Comparison of ENCODE assay signal across 9 cellular contexts in genomic region chr3:114179575-114179974, GRCh38. TPM values are rescaled to one million over a fixed set of nuclear protein-coding genes. Genes with fewer than 3 reads are reported as not detected.
DNase-seq lines count a peak whose midpoint lies in the region; ATAC-seq and TF ChIP-seq lines count a peak whose summit lies in the region.
"Had no signal": no experiment of that assay in that cellular context is flagged by ENCODE, and none has a peak within 500 bp of the region (broad histone marks: within the 10 kb centered on the region; RNA-seq: fewer than 3 reads in every experiment).

No MANE protein-coding gene starts in this region.

- H3K4me3 Mint-ChIP-seq in CD4-positive, alpha-beta memory T cell: peak overlapping the region in 1 of 8 donors; percentile 37
- H3K4me3 Mint-ChIP-seq: IgD-negative memory B cell had no signal

- no peaks in the 10 kb centered on the region for H3K36me3 ChIP-seq in CD4-positive, alpha-beta memory T cell (ENCODE audit: insufficient read depth, low read length)
- H3K36me3 ChIP-seq in HAP-1 (replicated peaks): no peaks in the 10 kb centered on the region

- peak in 4 of 5 donors; percentile 3 to 31 (median 14) for DNase-seq in CD4-positive, alpha-beta memory T cell
- peak; percentile 26 to 40 for DNase-seq in HAP-1 (ENCODE audit: low spot score in 2 of 2)
- peak; percentile 33 for DNase-seq in OCI-M1 (lab: John Stamatoyannopoulos, UW)
- DNase-seq in fibroblast of pulmonary artery (ENCODE audit: low read depth): peak; percentile 55
- DNase-seq in KG1 (lab: John Stamatoyannopoulos, UW): no peak

- H3K36me3 Mint-ChIP-seq in CD4-positive, alpha-beta memory T cell: no peaks in the 10 kb centered on the region

- POLR2A ChIA-PET in CD4-positive, alpha-beta memory T cell (lab: Charles Lee; ENCODE audit: partially characterized antibody): interaction anchor here (1.2 to 1.5 kb wide), 2 partner anchors 11 to 34 kb away, joined by 3 to 4 read pairs; no protein-coding TSS in a partner anchor

- CTCF ChIA-PET in CD4-positive, alpha-beta memory T cell (lab: Charles Lee; ENCODE audit: partially characterized antibody): interaction anchor here (0.7 to 1.7 kb wide), 8 partner anchors 10 to 239 kb away, joined by 3 to 5 read pairs (median 4); no protein-coding TSS in a partner anchor

- H3K27ac ChIP-seq in CD4-positive, alpha-beta memory T cell (ENCODE audit: low read depth, low read length): no peak overlapping the region

- no peaks in the 10 kb centered on the region for H3K27me3 ChIP-seq in CD4-positive, alpha-beta memory T cell (ENCODE audit: insufficient read depth, low read length)
- peaks cover 3% of the 10 kb centered on the region; the same call in 1 of the 2 replicates for H3K27me3 ChIP-seq in HAP-1 (ENCODE audit: low read depth)

- no peak overlapping the region for H3K4me3 ChIP-seq in CD4-positive, alpha-beta memory T cell (ENCODE audit: low read length in 2 of 2)
- H3K4me3 ChIP-seq in HAP-1: no peak overlapping the region
- no peak overlapping the region for H3K4me3 ChIP-seq in fibroblast of pulmonary artery (replicated peaks; ENCODE audit: low read depth, low read length)

- no peak for ATAC-seq in HG03565 (IDR thresholded peaks at IDR 0.05; ENCODE audit: unreplicated experiment)
- no peak for ATAC-seq in HG03175 (IDR thresholded peaks at IDR 0.05; ENCODE audit: unreplicated experiment)
- ATAC-seq in HG02759 (IDR thresholded peaks at IDR 0.05; ENCODE audit: unreplicated experiment): no peak

- H3K4me1 ChIP-seq in CD4-positive, alpha-beta memory T cell (ENCODE audit: insufficient read depth, low read length): peaks cover 5% of the 10 kb centered on the region
- H3K4me1 ChIP-seq in HAP-1: no peaks in the 10 kb centered on the region

- intact Hi-C loops in CD4-positive, alpha-beta memory T cell (cut with micrococcal nuclease): loop anchor here (5.0 kb wide), 1 partner anchor 33 kb away; no protein-coding TSS in a partner anchor

- peak; percentile 48 for TF ChIP-seq CTCF in fibroblast of pulmonary artery (IDR thresholded peaks at IDR 0.05; ENCODE audit: low read length, missing control alignments)

- in situ Hi-C loops in HAP-1 (cut with MboI; ENCODE audit: low sequenced_read_pairs): no loop called here

- H3K9me3 ChIP-seq in CD4-positive, alpha-beta memory T cell (ENCODE audit: control insufficient read depth in 1 of 2, low read length in 2 of 2): no peaks in the 10 kb centered on the region
- H3K9me3 ChIP-seq in HAP-1: no peaks in the 10 kb centered on the region

- peaks cover 4 to 8% (median 5%) of the 10 kb centered on the region in 4 donors for H3K4me1 Mint-ChIP-seq in CD4-positive, alpha-beta memory T cell

- H3K27ac Mint-ChIP-seq in CD4-positive, alpha-beta memory T cell: peak overlapping the region in 1 of 7 donors; percentile 30

- no peaks in the 10 kb centered on the region for H3K27me3 Mint-ChIP-seq in CD4-positive, alpha-beta memory T cell

- H3K9me3 Mint-ChIP-seq in CD4-positive, alpha-beta memory T cell: peaks cover 0 to 9% (median 2%) of the 10 kb centered on the region in 8 donors

RNA-seq across cellular contexts. Expression of gene DRD3, which starts 0.7 kb away (rescaled TPM):
- total RNA-seq in CD4-positive, alpha-beta memory T cell: under 1 TPM; 0.28 to 0.35 TPM
- polyA plus RNA-seq in CD4-positive, alpha-beta memory T cell: not detected
- polyA plus RNA-seq: IgD-negative memory B cell had no signal

RNA-seq across cellular contexts. Expression of gene ZNF80, which starts 57.8 kb away (rescaled TPM):
- total RNA-seq in CD4-positive, alpha-beta memory T cell: 1 to 10 TPM; 1.1 TPM
- under 1 TPM; 0.34 to 0.64 TPM for polyA plus RNA-seq in CD4-positive, alpha-beta memory T cell
- polyA plus RNA-seq: IgD-negative memory B cell had no signal
